In the genomic region with DNA sequence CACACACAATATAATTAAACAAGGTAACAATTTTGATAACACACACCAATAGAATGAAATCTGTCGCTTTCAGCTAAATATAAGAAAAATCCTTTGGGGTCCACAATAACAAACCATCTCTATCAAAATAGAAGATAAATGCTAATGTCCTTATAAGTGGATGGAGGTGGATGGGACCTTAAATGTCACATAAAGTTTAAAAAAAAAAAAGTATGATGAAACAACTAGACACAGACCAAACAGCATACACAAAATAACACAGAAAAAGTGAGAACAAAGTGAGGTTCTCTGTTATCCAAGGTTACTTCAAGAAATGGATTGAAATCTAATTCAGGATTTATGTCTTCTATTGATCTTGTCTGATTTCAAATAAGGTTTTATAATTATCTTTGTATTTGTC, we compare ENCODE assay signal across 24 cellular contexts. TPM values are rescaled to one million over a fixed set of nuclear protein-coding genes. Genes with fewer than 3 reads are reported as not detected.
DNase-seq lines count a peak whose midpoint lies in the region; ATAC-seq, FAIRE-seq and TF ChIP-seq lines count a peak whose summit lies in the region.
"Had no signal": no experiment of that assay in that cellular context is flagged by ENCODE, and none has a peak within 500 bp of the region (broad histone marks: within the 10 kb centered on the region; RNA-seq: fewer than 3 reads in every experiment).

No MANE protein-coding gene starts in this region.

- H3K27me3 ChIP-seq in K562 (ENCODE audit: control insufficient read depth in 2 of 2, insufficient read depth in 2 of 2, low read length in 2 of 2) (no peaks in the 10 kb centered on the region), neural cell (ENCODE audit: insufficient read depth, low read depth, low read length) (no peaks in the 10 kb centered on the region), smooth muscle cell (ENCODE audit: low read depth) (no peaks in the 10 kb centered on the region), MG63 (no peaks in the 10 kb centered on the region), thyroid gland (no peaks in the 10 kb centered on the region)

- ATAC-seq in K562 = no peak

- H3K36me3 ChIP-seq in K562 (ENCODE audit: control insufficient read depth, insufficient read depth, low read length) (peaks cover 7% of the 10 kb centered on the region; the same call in 2 of the 3 replicates), neural cell (ENCODE audit: insufficient read depth, low read length) (no peaks in the 10 kb centered on the region), smooth muscle cell (ENCODE audit: low read depth) (no peaks in the 10 kb centered on the region), MG63 (no peaks in the 10 kb centered on the region), thyroid gland (no peaks in the 10 kb centered on the region)

- peak overlapping the region; percentile 59 for H3K27ac Mint-ChIP-seq in endothelial cell (ENCODE audit: unreplicated experiment)
- H3K27ac Mint-ChIP-seq: CD4-positive, alpha-beta memory T cell had no signal

- H4K20me1 ChIP-seq in K562 (replicated peaks; ENCODE audit: control insufficient read depth, insufficient read depth, low read length) (no peaks in the 10 kb centered on the region), neural cell (ENCODE audit: insufficient read depth) (no peaks in the 10 kb centered on the region), smooth muscle cell (ENCODE audit: low read depth) (no peaks in the 10 kb centered on the region)

- H2AFZ ChIP-seq in K562 (ENCODE audit: low read depth, low read length) = no peak overlapping the region; the same call in 1 of the 2 replicates
- H2AFZ ChIP-seq in neural cell (ENCODE audit: low read depth, low read length) = no peak overlapping the region
- peak overlapping the region; percentile 24 for H2AFZ ChIP-seq in smooth muscle cell (ENCODE audit: low read depth)
- H2AFZ ChIP-seq: GM23248 had no signal

- in situ Hi-C loops in K562 (cut with MboI) = no loop called here

- peaks cover 5 to 17% of the 10 kb centered on the region in 2 experiments; a peak in 4 of 5 replicates for H3K4me1 ChIP-seq in K562 (replicated peaks in 1 of 2; ENCODE audit: control insufficient read depth in 2 of 2, insufficient read depth in 2 of 2, low read length in 2 of 2)
- H3K4me1 ChIP-seq in smooth muscle cell (ENCODE audit: low read depth) = peaks cover 23% of the 10 kb centered on the region
- peaks cover 0 to 8% of the 10 kb centered on the region in 2 donors for H3K4me1 ChIP-seq in thyroid gland

- H3F3A ChIP-seq in neural cell (ENCODE audit: insufficient read depth, low read length, poor library complexity, severe bottlenecking) (peaks cover 5% of the 10 kb centered on the region), smooth muscle cell (ENCODE audit: low read depth) (no peaks in the 10 kb centered on the region)

- H3K79me2 ChIP-seq in K562 (ENCODE audit: control insufficient read depth, insufficient read depth, low read length) (peaks cover 41% of the 10 kb centered on the region), neural cell (replicated peaks; ENCODE audit: insufficient read depth, low read length) (no peaks in the 10 kb centered on the region), smooth muscle cell (ENCODE audit: low read depth) (no peaks in the 10 kb centered on the region)

- 92% methylated on average over 1 of the region's 1 CpG for WGBS in K562 (ENCODE audit: insufficient coverage, low coverage, missing lambda C conversion rate)
- whole genome bisulfite sequencing in smooth muscle cell (ENCODE audit: low lambda C conversion rate) = 100% methylated on average over 1 of the region's 1 CpG
- WGBS in thyroid gland, 2 donors = 91 to 100% methylated on average over 1 of the region's 1 CpG

- TF ChIP-seq RAD21 in K562 (CRISPR knock-in tag; conservative IDR thresholded peaks at IDR 0.05 in 1 of 2, IDR thresholded peaks at IDR 0.05 in 1 of 2) (no peak), neural cell (conservative IDR thresholded peaks at IDR 0.05) (no peak)

- H3K9ac ChIP-seq in K562 (ENCODE audit: insufficient read depth in 1 of 2, low read depth in 2 of 2, low read length in 2 of 2) (peak overlapping the region in 1 of 2 experiments; percentile 80; a peak in 2 of 4 replicates), neural cell (ENCODE audit: low read length) (no peak overlapping the region), smooth muscle cell (ENCODE audit: low read depth) (no peak overlapping the region)
- H3K9ac ChIP-seq: GM23248 had no signal

- H3K9me2 ChIP-seq in neural cell (ENCODE audit: insufficient read depth, low read length) = no peaks in the 10 kb centered on the region

- intact Hi-C loops in K562 (cut with micrococcal nuclease) = loop anchor here (2.0 to 5.0 kb wide), 2 partner anchors 35 to 58 kb away; partner anchors contain the start of gene VWA5A
- intact Hi-C loops in thyroid gland (cut with DNase I) = no loop called here

- TF ChIP-seq EP300 in K562 (IDR thresholded peaks at IDR 0.05; ENCODE audit: low read length) = no peak; the same call in 1 of the 2 replicates
- TF ChIP-seq EP300 in neural cell (conservative IDR thresholded peaks at IDR 0.05; ENCODE audit: poor library complexity, severe bottlenecking) = no peak

- CTCF ChIA-PET in K562 (lab: Yijun Ruan, JAX; ENCODE audit: low intra/inter-chr PET ratio) = no interaction called here

- POLR2A ChIA-PET in K562 (lab: Yijun Ruan, JAX) = interaction anchor here (0.6 to 2.3 kb wide), 5 partner anchors 9 to 103 kb away, joined by 3 to 7 read pairs (median 6); no protein-coding TSS in a partner anchor

- no peak overlapping the region for H3K4me3 Mint-ChIP-seq in endothelial cell (ENCODE audit: unreplicated experiment)
- H3K4me3 Mint-ChIP-seq: CD4-positive, alpha-beta memory T cell had no signal

- H3K9me3 ChIP-seq in K562 (replicated peaks; ENCODE audit: control insufficient read depth, insufficient read depth, low read depth, low read length) = no peaks in the 10 kb centered on the region
- no peaks in the 10 kb centered on the region for H3K9me3 ChIP-seq in neural cell (ENCODE audit: low read length)
- H3K9me3 ChIP-seq in smooth muscle cell (replicated peaks; ENCODE audit: low read depth) = no peaks in the 10 kb centered on the region
- H3K9me3 ChIP-seq in MG63 = no peaks in the 10 kb centered on the region
- no peaks in the 10 kb centered on the region for H3K9me3 ChIP-seq in thyroid gland

- H3K27me3 Mint-ChIP-seq in endothelial cell (ENCODE audit: unreplicated experiment) = peaks cover 2% of the 10 kb centered on the region

- H3K4me3 ChIP-seq in K562 (0 out of 2 replicates have a peak overlapping the region, but pooled peaks have one; percentile 6), neural cell (ENCODE audit: low read length) (peak overlapping the region; percentile 9), smooth muscle cell (no peak overlapping the region), MG63 (no peak overlapping the region), thyroid gland (replicated peaks in 1 of 3) (no peak overlapping the region)
- H3K4me3 ChIP-seq: GM23248 had no signal

- peak overlapping the region; percentile 29; the same call in 1 of the 3 replicates for H3K27ac ChIP-seq in K562 (ENCODE audit: extremely low read depth, low read depth, low read length)
- H3K27ac ChIP-seq in neural cell (ENCODE audit: low read length) = peak overlapping the region; percentile 88
- H3K27ac ChIP-seq in smooth muscle cell (ENCODE audit: low read depth) = no peak overlapping the region
- H3K27ac ChIP-seq in thyroid gland = no peak overlapping the region
- H3K27ac ChIP-seq: GM23248 had no signal

- no peak for FAIRE-seq in K562 (lab: Jason Lieb, UNC)
- FAIRE-seq: GM12891, GM18507, H1 had no signal

- DNase-seq in K562 (ENCODE audit: extremely low read depth in 1 of 4, low spot score in 3 of 4) = no peak
- DNase-seq in endothelial cell (ENCODE audit: low spot score) = no peak
- no peak for DNase-seq in smooth muscle cell (lab: John Stamatoyannopoulos, UW; ENCODE audit: unreplicated experiment)
- no peak for DNase-seq in stimulated activated CD4-positive, alpha-beta T cell treated with anti-CD3 and anti-CD28 coated beads, Interleukin-15, amount 100 ng/mL, for 24 hours
- no peak for DNase-seq in MG63
- DNase-seq in thyroid gland = no peak
- DNase-seq: C1 segment of cervical spinal cord; Calu3; CD4-positive, alpha-beta memory T cell; COR-L47; DMS79 treated with DMSO at 0.1 percent for 48 hours; GF-D8; GM23248; H7; HCEC 1CT had no signal

- peaks cover 9% of the 10 kb centered on the region for H3K4me1 Mint-ChIP-seq in endothelial cell (ENCODE audit: unreplicated experiment)
- H3K4me1 Mint-ChIP-seq: CD4-positive, alpha-beta memory T cell had no signal

- no TSS peak for BruUV-seq in K562 (replicated peaks; lab: Mats Ljungman, UMichigan)

- H3K9me3 Mint-ChIP-seq in endothelial cell (ENCODE audit: unreplicated experiment) = no peaks in the 10 kb centered on the region

- H3K9me1 ChIP-seq in K562 (ENCODE audit: control insufficient read depth, insufficient read depth, low read length) = no peaks in the 10 kb centered on the region

- peak overlapping the region; percentile 94 for H3K4me2 ChIP-seq in K562 (ENCODE audit: insufficient read depth, low read length)
- H3K4me2 ChIP-seq in neural cell (ENCODE audit: low read length) = peak overlapping the region; percentile 18
- no peak overlapping the region for H3K4me2 ChIP-seq in smooth muscle cell

- TF ChIP-seq POLR2A in K562 (conservative IDR thresholded peaks at IDR 0.05) (no peak), thyroid gland (IDR thresholded peaks at IDR 0.05) (no peak)

- H3K36me3 Mint-ChIP-seq in endothelial cell (ENCODE audit: low read depth, unreplicated experiment) = peaks cover 3% of the 10 kb centered on the region
- H3K36me3 Mint-ChIP-seq: CD4-positive, alpha-beta memory T cell had no signal

- TF ChIP-seq CTCF in K562 (IDR thresholded peaks at IDR 0.05 in 2 of 3, conservative IDR thresholded peaks at IDR 0.05 in 1 of 3; ENCODE audit: insufficient read depth in 2 of 3, low read depth in 1 of 3, low read length in 3 of 3) (no peak), endothelial cell (IDR thresholded peaks at IDR 0.05; ENCODE audit: unreplicated experiment) (no peak), neural cell (IDR thresholded peaks at IDR 0.05; ENCODE audit: poor library complexity, severe bottlenecking) (no peak), smooth muscle cell (IDR thresholded peaks at IDR 0.05; ENCODE audit: borderline replicate concordance, insufficient read depth, poor library complexity, severe bottlenecking) (no peak), thyroid gland (IDR thresholded peaks at IDR 0.05) (no peak)

RNA-seq across cellular contexts. Expression of gene OR10D3, which starts 10.5 kb away (rescaled TPM):
- total RNA-seq in K562 (2011; cell fraction: chromatin; rRNA removed; ENCODE audit: low replicate concordance) = 16.6 and 50.2 TPM in 2 replicates
- total RNA-seq in K562 (2011; cell fraction: nucleolus; rRNA removed) = 9.3 and 17.4 TPM in 2 replicates
- total RNA-seq in K562 (2011; cell fraction: nucleoplasm; rRNA removed) = 41.2 and 79.5 TPM in 2 replicates
- 0.73 and 1.7 TPM in 2 replicates for total RNA-seq in K562 (2014; rRNA removed)
- total RNA-seq in K562 (2014; rRNA removed; fragmentation: Illumina TruSeq; extraction: Trizol) = 2.6 and 2.9 TPM in 2 replicates
- total RNA-seq in K562 (2015; rRNA removed; fragmentation: Illumina TruSeq; extraction: Trizol) = 2.6 and 2.7 TPM in 2 replicates
- total RNA-seq in K562 (2021) = 1.7 and 2.8 TPM in 2 replicates
- polyA plus RNA-seq in K562 (2011; rRNA removed) = 0.86 and 1.1 TPM in 2 replicates
- 0.16 and 0.18 TPM in 2 replicates for polyA plus RNA-seq in K562 (2011; cell fraction: cytosol; rRNA removed)
- polyA plus RNA-seq in K562 (2011; cell fraction: nucleus; rRNA removed) = 13.4 and 17.5 TPM in 2 replicates
- polyA plus RNA-seq in K562 (2012) = 0.14 and 0.62 TPM in 2 replicates
- 0.18 and 0.27 TPM in 2 replicates for polyA plus RNA-seq in K562 (2014; fragmentation: Illumina TruSeq; extraction: Trizol)
- polyA plus RNA-seq in K562 (2014; fragmentation: Nextera tagmentation; extraction: Ambion mirVana) = under 1 TPM in 1 of 2 experiments, not detected in 1; 0.07 TPM
- polyA plus RNA-seq in K562 (2014; rRNA removed) = 0.27 and 0.38 TPM in 2 replicates
- polyA minus RNA-seq in K562 (2011; rRNA and poly(A)+ RNA removed) = 45.9 and 55.9 TPM in 2 replicates
- polyA minus RNA-seq in K562 (2011; cell fraction: cytosol; rRNA and poly(A)+ RNA removed) = 1.4 TPM in 1 of 2 replicates, not detected in the other
- polyA minus RNA-seq in K562 (2011; cell fraction: nucleus; rRNA and poly(A)+ RNA removed) = 53.4 and 57.5 TPM in 2 replicates
- 0.67 TPM for total RNA-seq in endothelial cell (ENCODE audit: unreplicated experiment)
- not detected in 2 replicates for polyA plus RNA-seq in neural cell
- polyA minus RNA-seq in neural cell = 0.23 TPM in 1 of 2 replicates, not detected in the other
- total RNA-seq in smooth muscle cell = not detected in 2 replicates
- polyA plus RNA-seq in smooth muscle cell = not detected in 2 replicates
- not detected in 2 replicates for total RNA-seq in MG63 (2014; rRNA removed; shearing (Covaris generic); ENCODE audit: low replicate concordance)
- not detected for total RNA-seq in thyroid gland
- total RNA-seq: A172; A673; Calu3; CD4-positive, alpha-beta memory T cell; Daoy; G401; GM23248; H1; H7 had no signal
- polyA plus RNA-seq: BJ; CD4-positive, alpha-beta memory T cell; GM23248; H1 had no signal

RNA-seq across cellular contexts. Expression of gene VWA5A, which starts 57.3 kb away (rescaled TPM):
- 14.0 and 14.4 TPM in 2 replicates for total RNA-seq in K562 (2011; cell fraction: chromatin; rRNA removed; ENCODE audit: low replicate concordance)
- total RNA-seq in K562 (2011; cell fraction: nucleolus; rRNA removed) = 6.2 and 6.7 TPM in 2 replicates
- 12.7 and 13.2 TPM in 2 replicates for total RNA-seq in K562 (2011; cell fraction: nucleoplasm; rRNA removed)
- total RNA-seq in K562 (2014; rRNA removed) (4.3 and 4.6 TPM in 2 replicates), K562 (2014; rRNA removed; fragmentation: Illumina TruSeq; extraction: Trizol) (6.0 and 7.4 TPM in 2 replicates), K562 (2015; rRNA removed; fragmentation: Illumina TruSeq; extraction: Trizol) (8.3 and 8.6 TPM in 2 replicates), K562 (2021) (4.9 and 5.6 TPM in 2 replicates), endothelial cell (ENCODE audit: unreplicated experiment) (64.5 TPM), smooth muscle cell (10.1 and 11.5 TPM in 2 replicates), thyroid gland (10 to 100 TPM; 19.5 to 23.5 (median 21.3) TPM)
- polyA plus RNA-seq in K562 (2011; rRNA removed) (6.0 and 6.1 TPM in 2 replicates), K562 (2014; fragmentation: Illumina TruSeq; extraction: Trizol) (7.7 and 8.6 TPM in 2 replicates), K562 (2014; fragmentation: Nextera tagmentation; extraction: Ambion mirVana) (10 to 100 TPM in 1 of 2 experiments, 1 to 10 TPM in 1; 9.3 to 19.7 TPM), K562 (2014; rRNA removed) (6.9 and 7.5 TPM in 2 replicates), neural cell (82.2 and 87.3 TPM in 2 replicates), smooth muscle cell (12.3 and 16.0 TPM in 2 replicates)
- polyA plus RNA-seq in K562 (2011; cell fraction: cytosol; rRNA removed) = 3.4 TPM in 2 replicates
- polyA plus RNA-seq in K562 (2011; cell fraction: nucleus; rRNA removed) = 8.2 and 12.1 TPM in 2 replicates
- 16.8 and 26.5 TPM in 2 replicates for polyA plus RNA-seq in K562 (2012)
- 3.5 and 4.6 TPM in 2 replicates for polyA minus RNA-seq in K562 (2011; rRNA and poly(A)+ RNA removed)
- 1.8 and 3.2 TPM in 2 replicates for polyA minus RNA-seq in K562 (2011; cell fraction: cytosol; rRNA and poly(A)+ RNA removed)
- 3.9 and 7.4 TPM in 2 replicates for polyA minus RNA-seq in K562 (2011; cell fraction: nucleus; rRNA and poly(A)+ RNA removed)
- polyA minus RNA-seq in neural cell = 98.2 and 102 TPM in 2 replicates
- total RNA-seq in MG63 (2014; rRNA removed; shearing (Covaris generic); ENCODE audit: low replicate concordance) = 0.59 and 0.95 TPM in 2 replicates

Comparison
In these comparisons a context has a peak if more than half of its experiments do, and no peak if none do; other contexts are left out.
1. H3K27ac ChIP-seq: peak in K562 (single experiment) and neural cell (single experiment); none in smooth muscle cell (single experiment) and thyroid gland (0 of 3).
2. H3K4me3 ChIP-seq: peak in K562 (single experiment) and neural cell (single experiment); none in smooth muscle cell (single experiment), MG63 (single experiment) and thyroid gland (0 of 3).